In genomic region chr4:82618321-82618720, GRCh38 we compare ENCODE assay signal across 1 cellular context.
TF ChIP-seq lines count a peak whose summit lies in the region.

No MANE protein-coding gene starts in this region.

TF ChIP-seq in IMR-90, 13 proteins besides CTCF, POLR2A, EP300 and RAD21:
- TF ChIP-seq MXI1 (IDR thresholded peaks at IDR 0.05; ENCODE audit: borderline replicate concordance, low read depth, low read length), result no peak
- no peak for TF ChIP-seq USF2 (IDR thresholded peaks at IDR 0.05; ENCODE audit: low read depth, low read length)
- no peak for TF ChIP-seq RCOR1 (IDR thresholded peaks at IDR 0.05; ENCODE audit: insufficient replicate concordance, low read length)
- no peak for TF ChIP-seq ELK1 (IDR thresholded peaks at IDR 0.05; ENCODE audit: borderline replicate concordance, low read depth, low read length)
- TF ChIP-seq NFE2L2 (IDR thresholded peaks at IDR 0.05; ENCODE audit: low read depth, low read length), result no peak
- TF ChIP-seq CEBPB (IDR thresholded peaks at IDR 0.05; ENCODE audit: low read depth, low read length), result no peak
- no peak for TF ChIP-seq MAFK (IDR thresholded peaks at IDR 0.05; ENCODE audit: low read depth, low read length)
- TF ChIP-seq SMC3 (IDR thresholded peaks at IDR 0.05; ENCODE audit: low read depth, low read length), result no peak
- TF ChIP-seq FOS (IDR thresholded peaks at IDR 0.05; ENCODE audit: low read depth, low read length), result no peak
- no peak for TF ChIP-seq MAZ (IDR thresholded peaks at IDR 0.05; ENCODE audit: borderline replicate concordance, low read depth, low read length)
- no peak for TF ChIP-seq CHD1 (IDR thresholded peaks at IDR 0.05; ENCODE audit: low read depth, low read length)
- TF ChIP-seq RFX5 (IDR thresholded peaks at IDR 0.05; ENCODE audit: low read depth, low read length), result no peak
